In genomic region chr5:62306494-62307363, GRCh38 we compare ENCODE assay signal across 8 cellular contexts. TPM values are rescaled to one million over a fixed set of nuclear protein-coding genes. Genes with fewer than 3 reads are reported as not detected.
DNase-seq lines count a peak whose midpoint lies in the region; ATAC-seq and TF ChIP-seq lines count a peak whose summit lies in the region.

No MANE protein-coding gene starts in this region.

- H3K27me3 ChIP-seq in adipocyte (replicated peaks; ENCODE audit: control insufficient read depth, insufficient read depth, low read length) (no peaks in the 10 kb centered on the region), prostate gland (replicated peaks; ENCODE audit: insufficient read depth) (no peaks in the 10 kb centered on the region), vagina (no peaks in the 10 kb centered on the region)

- peaks cover 23% of the 10 kb centered on the region for H3K36me3 ChIP-seq in SK-N-MC (ENCODE audit: insufficient read depth, low read length)
- no peaks in the 10 kb centered on the region for H3K36me3 ChIP-seq in adipocyte (ENCODE audit: control insufficient read depth, insufficient read depth, low read length, severe bottlenecking)
- H3K36me3 ChIP-seq in prostate gland = no peaks in the 10 kb centered on the region
- H3K36me3 ChIP-seq in vagina = no peaks in the 10 kb centered on the region

- peak overlapping the region; percentile 89 for H3K27ac ChIP-seq in C4-2B
- H3K27ac ChIP-seq in SK-N-MC = peak overlapping the region; percentile 45
- H3K27ac ChIP-seq in prostate gland = peak overlapping the region; percentile 91
- H3K27ac ChIP-seq in vagina = peak overlapping the region; percentile 90

- H3K9me3 ChIP-seq in SK-N-MC (ENCODE audit: low read depth, low read length) = no peaks in the 10 kb centered on the region
- H3K9me3 ChIP-seq in adipocyte (ENCODE audit: control insufficient read depth, low read length) = no peaks in the 10 kb centered on the region
- H3K9me3 ChIP-seq in prostate gland = no peaks in the 10 kb centered on the region
- H3K9me3 ChIP-seq in vagina = no peaks in the 10 kb centered on the region

- H3K4me1 ChIP-seq in adipocyte (ENCODE audit: control insufficient read depth, insufficient read depth, low read length) (peaks cover 27% of the 10 kb centered on the region), prostate gland (replicated peaks) (no peaks in the 10 kb centered on the region), vagina (peaks cover 35% of the 10 kb centered on the region)

- peak overlapping the region; percentile 83 for H3K9ac ChIP-seq in SK-N-MC (ENCODE audit: insufficient read length)
- peak overlapping the region; percentile 86 for H3K9ac ChIP-seq in adipocyte (ENCODE audit: low read length)

- ATAC-seq in GM19351 (IDR thresholded peaks at IDR 0.05; ENCODE audit: unreplicated experiment) (peak; percentile 25), HG03457 (IDR thresholded peaks at IDR 0.05; ENCODE audit: unreplicated experiment) (peak; percentile 18), left ventricle myocardium superior (peak; percentile 53)

- intact Hi-C loops in left ventricle myocardium superior (cut with micrococcal nuclease) (no loop called here), prostate gland (cut with DNase I) (loop anchor here (5.0 kb wide), 1 partner anchor 46 kb away; no protein-coding TSS in a partner anchor), vagina (cut with DNase I) (no loop called here)

- peak overlapping the region; percentile 97 for H3K4me3 ChIP-seq in SK-N-MC
- peak overlapping the region; percentile 90 for H3K4me3 ChIP-seq in adipocyte (ENCODE audit: low read length)
- peak overlapping the region; percentile 59 to 76 for H3K4me3 ChIP-seq in prostate gland
- H3K4me3 ChIP-seq in vagina = peak overlapping the region; percentile 85 to 96

- TF ChIP-seq CTCF in C4-2B (conservative IDR thresholded peaks at IDR 0.05) = no peak
- no peak for TF ChIP-seq CTCF in prostate gland (IDR thresholded peaks at IDR 0.05)
- TF ChIP-seq CTCF in vagina (IDR thresholded peaks at IDR 0.05) = no peak

- no peak for TF ChIP-seq POLR2A in prostate gland (IDR thresholded peaks at IDR 0.05)
- no peak for TF ChIP-seq POLR2A in vagina (IDR thresholded peaks at IDR 0.05)

- DNase-seq in SK-N-MC (ENCODE audit: low read depth, low spot score) = no peak
- DNase-seq in adipocyte (ENCODE audit: low read depth) = peak; percentile 80
- DNase-seq in left ventricle myocardium superior = peak; percentile 34
- DNase-seq in prostate gland (ENCODE audit: low spot score) = peak; percentile 16
- no peak for DNase-seq in vagina (ENCODE audit: extremely low spot score in 2 of 2)

- WGBS in prostate gland = 1% methylated on average over 54 of the region's 71 CpGs

RNA-seq across cellular contexts. Expression of gene KIF2A, which starts 0.7 kb away (rescaled TPM):
- total RNA-seq in left ventricle myocardium superior (9.3 TPM), prostate gland (10 to 100 TPM; 20.3 to 43.4 TPM), vagina (30.2 TPM)

Comparison
In these comparisons a context has a peak if more than half of its experiments do, and no peak if none do; other contexts are left out.
1. DNase-seq: peak in adipocyte (single experiment), left ventricle myocardium superior (single experiment) and prostate gland (single experiment); none in SK-N-MC (single experiment) and vagina (0 of 2).
2. Peak in every context shown above with its lines, with median percentiles within 50 percentile points of each other: H3K27ac ChIP-seq, ATAC-seq and H3K4me3 ChIP-seq.